In the genomic region with DNA sequence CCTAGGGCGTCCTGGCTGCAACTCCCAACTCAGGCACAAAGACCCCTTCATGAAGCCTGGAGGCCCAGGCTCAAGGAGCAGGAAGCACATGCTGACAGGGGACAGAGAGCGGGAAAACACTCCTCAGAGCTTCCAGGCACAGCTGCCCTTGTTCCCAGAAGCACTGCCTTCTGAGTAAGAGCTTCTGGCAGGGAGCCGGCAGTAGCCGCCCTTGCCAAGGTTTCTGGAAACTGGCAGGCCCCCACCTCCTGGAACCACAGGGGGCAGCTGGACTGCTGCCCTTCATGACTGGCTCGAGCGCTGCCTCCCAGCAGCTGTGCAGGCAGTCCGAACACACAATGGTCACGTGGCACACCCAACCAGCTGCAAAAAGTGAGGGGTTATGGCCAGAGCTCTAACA, we compare ENCODE assay signal across 9 cellular contexts. TPM values are rescaled to one million over a fixed set of nuclear protein-coding genes. Genes with fewer than 3 reads are reported as not detected.
DNase-seq lines count a peak whose midpoint lies in the region; ATAC-seq and TF ChIP-seq lines count a peak whose summit lies in the region.
"Had no signal": no experiment of that assay in that cellular context is flagged by ENCODE, and none has a peak within 500 bp of the region (broad histone marks: within the 10 kb centered on the region; RNA-seq: fewer than 3 reads in every experiment).

No MANE protein-coding gene starts in this region.

- no peak for TF ChIP-seq CTCF in AG04450 (IDR thresholded peaks at IDR 0.05; ENCODE audit: low read depth, low read length)

- peaks cover 5 to 39% of the 10 kb centered on the region in 2 donors for H3K4me1 ChIP-seq in muscle layer of duodenum (ENCODE audit: control insufficient read depth in 1 of 2, insufficient read depth in 2 of 2, low read length in 2 of 2)

- peaks cover 28% of the 10 kb centered on the region for H3K4me1 Mint-ChIP-seq in T-helper 17 cell

- no peaks in the 10 kb centered on the region for H3K27me3 ChIP-seq in AG04450 (ENCODE audit: control insufficient read depth, insufficient read depth, low read length)
- no peaks in the 10 kb centered on the region for H3K27me3 ChIP-seq in muscle layer of duodenum (ENCODE audit: low read depth, low read length)
- H3K27me3 ChIP-seq in H7 (ENCODE audit: control insufficient read depth, insufficient read depth, low read length): no peaks in the 10 kb centered on the region

- H3K36me3 ChIP-seq in muscle layer of duodenum (ENCODE audit: control insufficient read depth in 1 of 2, insufficient read depth in 2 of 2, low read length in 2 of 2): peaks cover 44 to 52% of the 10 kb centered on the region in 2 donors
- H3K36me3 ChIP-seq in H7 (replicated peaks; ENCODE audit: control insufficient read depth, insufficient read depth, low read length): peaks cover 56% of the 10 kb centered on the region

- H3K27ac Mint-ChIP-seq in T-helper 17 cell: no peak overlapping the region

- H3K4me3 Mint-ChIP-seq in T-helper 17 cell: no peak overlapping the region

- H3K4me3 ChIP-seq in AG04450 (ENCODE audit: low read depth, low read length) (no peak overlapping the region), muscle layer of duodenum (ENCODE audit: low read depth in 1 of 2, low read length in 2 of 2) (peak overlapping the region in 1 of 2 donors; percentile 39), H7 (ENCODE audit: insufficient read depth, low read depth, low read length) (no peak overlapping the region)

- CTCF ChIA-PET in AG04450 (lab: Charles Lee): interaction anchor here (2.0 kb wide), 1 partner anchor 14 kb away, joined by 8 read pairs; no protein-coding TSS in a partner anchor

- ATAC-seq in esophagus mucosa: peak; percentile 41
- no peak for ATAC-seq in T-helper 17 cell
- no peak for ATAC-seq in HG02642 (IDR thresholded peaks at IDR 0.05; ENCODE audit: poor library complexity, unreplicated experiment)

- POLR2A ChIA-PET in AG04450 (lab: Yijun Ruan, JAX): interaction anchor here (0.5 to 1.8 kb wide), 11 partner anchors 14 to 1045 kb away, joined by 3 to 10 read pairs (median 5); a partner anchor contains a TSS

- H3K27me3 Mint-ChIP-seq in T-helper 17 cell: no peaks in the 10 kb centered on the region

- H3K27ac ChIP-seq in AG04450 (ENCODE audit: low read depth, low read length) (peak overlapping the region; percentile 63), muscle layer of duodenum (ENCODE audit: low read length) (peak overlapping the region; percentile 78)

- H3K9me3 ChIP-seq in AG04450 (ENCODE audit: control insufficient read depth, insufficient read depth, low read length) (no peaks in the 10 kb centered on the region; the same call in 1 of the 2 replicates), muscle layer of duodenum (ENCODE audit: control insufficient read depth in 1 of 2, low read length in 2 of 2) (no peaks in the 10 kb centered on the region), T-helper 17 cell (ENCODE audit: control insufficient read depth, low read length, poor library complexity, severe bottlenecking) (no peaks in the 10 kb centered on the region)

- DNase-seq in AG04450 (ENCODE audit: low read depth, low spot score) (peak; percentile 96), NCI-H226 (peak; percentile 87), NCI-H82 (lab: John Stamatoyannopoulos, UW) (no peak), T-helper 17 cell (no peak), H7 (no peak)
- DNase-seq: NCI-H526 treated with DMSO at 0.1 percent for 48 hours had no signal

- H3K36me3 Mint-ChIP-seq in T-helper 17 cell (ENCODE audit: low read depth): peaks cover 7% of the 10 kb centered on the region

RNA-seq across cellular contexts. Expression of a gene that starts 33.6 kb away (rescaled TPM):
- polyA plus RNA-seq in AG04450 (2011; rRNA removed): not detected in 2 replicates
- polyA minus RNA-seq in AG04450 (2011; rRNA and poly(A)+ RNA removed): 0.13 and 0.55 TPM in 2 replicates
- 34.6 TPM for total RNA-seq in esophagus mucosa
- total RNA-seq in T-helper 17 cell: not detected
- total RNA-seq in H7 (2014; rRNA removed; shearing (Covaris generic)): 5.4 and 6.2 TPM in 2 replicates

Comparison
In these comparisons a context has a peak if more than half of its experiments do, and no peak if none do; other contexts are left out.
1. DNase-seq: peak in AG04450 (single experiment) and NCI-H226 (single experiment); none in NCI-H82 (single experiment), T-helper 17 cell (0 of 3) and H7 (single experiment).